ENCODE assay signal across 20 cellular contexts in genomic region chr15:38691951-38692788, GRCh38.
DNase-seq lines count a peak whose midpoint lies in the region; ATAC-seq and TF ChIP-seq lines count a peak whose summit lies in the region.
"Had no signal": no experiment of that assay in that cellular context is flagged by ENCODE, and none has a peak within 500 bp of the region (broad histone marks: within the 10 kb centered on the region; RNA-seq: fewer than 3 reads in every experiment).

No MANE protein-coding gene starts in this region.

- peaks cover 80% of the 10 kb centered on the region for H3K4me1 ChIP-seq in Loucy (ENCODE audit: insufficient read depth, low read length, poor library complexity, severe bottlenecking)
- H3K4me1 ChIP-seq: neural progenitor cell, prostate gland, SJCRH30, transverse colon had no signal

- H3K4me3 ChIP-seq in Loucy (ENCODE audit: low read length, poor library complexity, severe bottlenecking) (no peak overlapping the region), fibroblast of villous mesenchyme (ENCODE audit: low read depth, low read length) (no peak overlapping the region)
- H3K4me3 ChIP-seq: K562, neural progenitor cell, Peyer's patch, prostate gland, SJCRH30, transverse colon had no signal

- H3K27me3 ChIP-seq in Loucy (ENCODE audit: insufficient read depth, low read length, poor library complexity, severe bottlenecking) = no peaks in the 10 kb centered on the region
- H3K27me3 ChIP-seq: neural progenitor cell, Peyer's patch, transverse colon had no signal

- no peaks in the 10 kb centered on the region for H3K27me3 Mint-ChIP-seq in activated naive CD8-positive, alpha-beta T cell treated with anti-CD3 and anti-CD28 coated beads, Interleukin-2, amount 50 U/mL, for 24 hours

- no peaks in the 10 kb centered on the region for H3K9me2 ChIP-seq in Loucy (replicated peaks; ENCODE audit: low read depth, low read length)

- peak overlapping the region; percentile 45 for H3K9ac ChIP-seq in Loucy (ENCODE audit: low read depth, low read length, poor library complexity, severe bottlenecking)
- H3K9ac ChIP-seq: neural progenitor cell had no signal

- peak overlapping the region; percentile 57 for H3K27ac Mint-ChIP-seq in activated naive CD8-positive, alpha-beta T cell treated with anti-CD3 and anti-CD28 coated beads, Interleukin-2, amount 50 U/mL, for 24 hours
- H3K27ac Mint-ChIP-seq: neural progenitor cell had no signal

- peaks cover 82% of the 10 kb centered on the region for H3K4me1 Mint-ChIP-seq in activated naive CD8-positive, alpha-beta T cell treated with anti-CD3 and anti-CD28 coated beads, Interleukin-2, amount 50 U/mL, for 24 hours

- ATAC-seq in activated naive CD8-positive, alpha-beta T cell treated with anti-CD3 and anti-CD28 coated beads, Interleukin-2, amount 50 U/mL, for 24 hours = no peak
- ATAC-seq in GM21737 (IDR thresholded peaks at IDR 0.05; ENCODE audit: unreplicated experiment) = no peak
- ATAC-seq: K562 had no signal

- peaks cover 27% of the 10 kb centered on the region for H3F3A ChIP-seq in Loucy (ENCODE audit: low read depth)

- no peak overlapping the region for H3K4me2 ChIP-seq in Loucy (ENCODE audit: low read depth, low read length, poor library complexity, severe bottlenecking)
- H3K4me2 ChIP-seq: neural progenitor cell had no signal

- H3K36me3 Mint-ChIP-seq in activated naive CD8-positive, alpha-beta T cell treated with anti-CD3 and anti-CD28 coated beads, Interleukin-2, amount 50 U/mL, for 24 hours (ENCODE audit: low read depth) = no peaks in the 10 kb centered on the region
- H3K36me3 Mint-ChIP-seq: CD14-positive monocyte, neural progenitor cell had no signal

- H3K4me3 Mint-ChIP-seq in activated naive CD8-positive, alpha-beta T cell treated with anti-CD3 and anti-CD28 coated beads, Interleukin-2, amount 50 U/mL, for 24 hours = no peak overlapping the region
- H3K4me3 Mint-ChIP-seq: CD14-positive monocyte, neural progenitor cell had no signal

- H3K36me3 ChIP-seq in Loucy (ENCODE audit: insufficient read depth, low read length) = no peaks in the 10 kb centered on the region
- H3K36me3 ChIP-seq: neural progenitor cell, Peyer's patch, prostate gland, SJCRH30, transverse colon had no signal

- H4K20me1 ChIP-seq in Loucy (ENCODE audit: insufficient read depth, low read length, poor library complexity, severe bottlenecking) = no peaks in the 10 kb centered on the region

- no peak overlapping the region for H2AFZ ChIP-seq in Loucy (ENCODE audit: low read length)
- H2AFZ ChIP-seq: neural progenitor cell had no signal

- peaks cover 2% of the 10 kb centered on the region; the same call in 1 of the 2 replicates for H3K79me2 ChIP-seq in Loucy (ENCODE audit: insufficient read depth, low read length)

- H3K9me3 ChIP-seq in Loucy (ENCODE audit: insufficient read depth, low read depth, low read length) = no peaks in the 10 kb centered on the region
- H3K9me3 ChIP-seq: Peyer's patch, prostate gland, SJCRH30, transverse colon had no signal

- DNase-seq in ELF-1 (ENCODE audit: low read depth, low spot score) (peak; percentile 49), fibroblast of villous mesenchyme (ENCODE audit: low read depth) (peak; percentile 22), DMS 273 (lab: John Stamatoyannopoulos, UW; ENCODE audit: unreplicated experiment) (no peak), NCI-H2107 treated with DMSO at 0.1 percent for 48 hours (lab: John Stamatoyannopoulos, UW; ENCODE audit: unreplicated experiment) (no peak)
- no peak for DNase-seq in activated naive CD8-positive, alpha-beta T cell treated with anti-CD3 and anti-CD28 coated beads, Interleukin-2, amount 50 U/mL, for 24 hours
- DNase-seq: activated CD4-positive, alpha-beta T cell treated with anti-CD3 and anti-CD28 coated beads, Interleukin-2, amount 50 U/mL, for 1 hour; anterior cingulate cortex; DMS 273 treated with DMSO at 0.1 percent for 48 hours; MM.1S; NCI-H1436 treated with DMSO at 0.1 percent for 48 hours; NCI-H510A; Peyer's patch; SJCRH30; transverse colon had no signal

- TF ChIP-seq CTCF in Loucy (conservative IDR thresholded peaks at IDR 0.05; ENCODE audit: low read length) (no peak), fibroblast of villous mesenchyme (IDR thresholded peaks at IDR 0.05; ENCODE audit: insufficient read depth, low read depth, low read length) (no peak)

- H3K9me3 Mint-ChIP-seq in activated naive CD8-positive, alpha-beta T cell treated with anti-CD3 and anti-CD28 coated beads, Interleukin-2, amount 50 U/mL, for 24 hours = no peaks in the 10 kb centered on the region
- H3K9me3 Mint-ChIP-seq: neural progenitor cell had no signal

Comparison
In these comparisons a context has a peak if more than half of its experiments do, and no peak if none do; other contexts are left out.
1. DNase-seq: peak in ELF-1 (single experiment) and fibroblast of villous mesenchyme (single experiment); none in activated naive CD8-positive, alpha-beta T cell treated with anti-CD3 and anti-CD28 coated beads, Interleukin-2, amount 50 U/mL, for 24 hours (single experiment), DMS 273 (single experiment) and NCI-H2107 treated with DMSO at 0.1 percent for 48 hours (single experiment).